In genomic region chr11:44698228-44698923, GRCh38 we compare ENCODE assay signal across 23 cellular contexts. TPM values are rescaled to one million over a fixed set of nuclear protein-coding genes. Genes with fewer than 3 reads are reported as not detected.
"Had no signal": no experiment of that assay in that cellular context is flagged by ENCODE, and none has a peak within 500 bp of the region (broad histone marks: within the 10 kb centered on the region; RNA-seq: fewer than 3 reads in every experiment).

No MANE protein-coding gene starts in this region.

- H3K27ac ChIP-seq: breast epithelium had no signal

- ATAC-seq: activated CD8-positive, alpha-beta memory T cell treated with anti-CD3 and anti-CD28 coated beads, Interleukin-2, amount 10 ng/mL, durations not matched to agents 7 days and 5 days; PC-3; T-helper 17 cell had no signal

- H3K4me3 ChIP-seq: breast epithelium had no signal

- DNase-seq: activated B cell treated with CpG ODN at 0.5 μM for 24 hours; activated CD4-positive, alpha-beta T cell treated with anti-CD3 and anti-CD28 coated beads for 1 hour; activated CD4-positive, alpha-beta T cell treated with anti-CD3 and anti-CD28 coated beads, Interleukin-2, amount 10 ng/mL, durations not matched to agents 24 days and 14 days; activated CD4-positive, alpha-beta T cell treated with anti-CD3 and anti-CD28 coated beads, Interleukin-2, amount 50 U/mL, for 48 hours; activated CD8-positive, alpha-beta memory T cell treated with anti-CD3 and anti-CD28 coated beads, Interleukin-2, amount 10 ng/mL, durations not matched to agents 7 days and 5 days; activated effector memory CD4-positive, alpha-beta T cell treated with Interleukin-2 at 50 U/mL for 16 hours; activated naive CD4-positive, alpha-beta T cell; activated T-cell treated with anti-CD3 and anti-CD28 coated beads, Interleukin-2, amount 50 U/mL, for 24 hours; KG1; NCI-H1092 treated with DMSO at 0.1 percent for 48 hours; NCI-H1417 treated with DMSO at 0.1 percent for 48 hours; NCI-H1694; NCI-H2029; NCI-H2107; NCI-H2171 treated with DMSO at 0.1 percent for 48 hours; NCI-H226; NCI-H526; PC-3; SIG-M5; T-helper 17 cell; T-helper 9 cell had no signal

- H3K27me3 ChIP-seq: breast epithelium had no signal

- H3K36me3 ChIP-seq: breast epithelium had no signal

- H3K4me1 ChIP-seq: breast epithelium had no signal

RNA-seq across cellular contexts. Expression of gene TSPAN18, which starts 28.4 kb away (rescaled TPM):
- total RNA-seq: NCI-H460, PC-3 had no signal
